In genomic region chr21:44749759-44750674, GRCh38 we compare ENCODE assay signal across 1 cellular context.
TF ChIP-seq lines count a peak whose summit lies in the region.

No MANE protein-coding gene starts in this region.

TF ChIP-seq in WTC11, 78 proteins besides CTCF, POLR2A, EP300 and RAD21 (continued from another document):
- no peak for TF ChIP-seq ZNF425 (CRISPR knock-in tag; conservative IDR thresholded peaks at IDR 0.05)
- TF ChIP-seq ATF6 (CRISPR knock-in tag; IDR thresholded peaks at IDR 0.05) = no peak
- no peak for TF ChIP-seq ZNF138 (CRISPR knock-in tag; conservative IDR thresholded peaks at IDR 0.05)
- no peak for TF ChIP-seq RELA (CRISPR knock-in tag; IDR thresholded peaks at IDR 0.05; ENCODE audit: borderline replicate concordance)
- TF ChIP-seq GRHL2 (CRISPR knock-in tag; IDR thresholded peaks at IDR 0.05; ENCODE audit: insufficient replicate concordance, severe bottlenecking) = no peak
- no peak for TF ChIP-seq STAT6 (CRISPR knock-in tag; conservative IDR thresholded peaks at IDR 0.05; ENCODE audit: low read depth)
- no peak for TF ChIP-seq PRRX2 (CRISPR knock-in tag; IDR thresholded peaks at IDR 0.05)
- TF ChIP-seq SMAD4 (CRISPR knock-in tag; IDR thresholded peaks at IDR 0.05) = no peak
- TF ChIP-seq MYBL2 (CRISPR knock-in tag; IDR thresholded peaks at IDR 0.05) = no peak
- TF ChIP-seq AFF4 (CRISPR knock-in tag; IDR thresholded peaks at IDR 0.05; ENCODE audit: borderline replicate concordance) = no peak
- no peak for TF ChIP-seq SOX15 (CRISPR knock-in tag; IDR thresholded peaks at IDR 0.05)
- TF ChIP-seq TP53 (CRISPR knock-in tag; IDR thresholded peaks at IDR 0.05) = no peak
